25 cellular contexts compared by ENCODE assay signal in genomic region chr5:9429691-9430215, GRCh38.
DNase-seq lines count a peak whose midpoint lies in the region; ATAC-seq lines count a peak whose summit lies in the region.
"Had no signal": no experiment of that assay in that cellular context is flagged by ENCODE, and none has a peak within 500 bp of the region (broad histone marks: within the 10 kb centered on the region; RNA-seq: fewer than 3 reads in every experiment).

No MANE protein-coding gene starts in this region.

- H3K27ac ChIP-seq in caudate nucleus (ENCODE audit: low read depth, low read length) (peak overlapping the region; percentile 4), temporal lobe (ENCODE audit: low read depth, low read length) (peak overlapping the region; percentile 44)
- H3K27ac ChIP-seq: A549, SJSA1 had no signal

- ATAC-seq in GM21717 (IDR thresholded peaks at IDR 0.05; ENCODE audit: unreplicated experiment), result no peak
- ATAC-seq in HG02852 (IDR thresholded peaks at IDR 0.05; ENCODE audit: unreplicated experiment), result no peak
- ATAC-seq: A549, K562 had no signal

- DNase-seq in caudate nucleus (lab: John Stamatoyannopoulos, UW) (peak in 17 of 61 donors; percentile 3 to 30 (median 6)), globus pallidus (ENCODE audit: low spot score) (peak; percentile 51), myocyte (ENCODE audit: low read depth) (peak; percentile 22), DMS153 treated with DMSO at 0.1 percent for 48 hours (lab: John Stamatoyannopoulos, UW; ENCODE audit: unreplicated experiment) (no peak)
- DNase-seq: AML-193; CD4-positive, alpha-beta memory T cell; COR-L47; GOT3; HCEC 1CT; Kasumi-1; NCI-H1092 treated with DMSO at 0.1 percent for 48 hours; NCI-H1436; NCI-H187; NCI-H2081 treated with DMSO at 0.1 percent for 48 hours; NCI-H2171; NCI-H226; NCI-H510A; Right ventricle myocardium superior; RPMI8226 had no signal
